Comparison of ENCODE assay signal across 1 cellular context in genomic region chr12:113432976-113433375, GRCh38.
TF ChIP-seq lines count a peak whose summit lies in the region.

No MANE protein-coding gene starts in this region.

TF ChIP-seq in H1, 55 proteins besides CTCF, POLR2A, EP300 and RAD21 (continued from another document):
- no peak for TF ChIP-seq GTF2F1 (IDR thresholded peaks at IDR 0.05; ENCODE audit: borderline replicate concordance, low read depth, low read length)
- no peak for TF ChIP-seq KDM4A (IDR thresholded peaks at IDR 0.05; ENCODE audit: low read depth, low read length, severe bottlenecking)
TF ChIP-seq in H1: peak in this region for 0.
